In genomic region chr7:134318443-134318842, GRCh38 we compare ENCODE assay signal across 25 cellular contexts.
"Had no signal": no experiment of that assay in that cellular context is flagged by ENCODE, and none has a peak within 500 bp of the region (broad histone marks: within the 10 kb centered on the region; RNA-seq: fewer than 3 reads in every experiment).

No MANE protein-coding gene starts in this region.

- DNase-seq: cortex of kidney; effector memory CD8-positive, alpha-beta T cell; gastrocnemius medialis; heart left ventricle; kidney; natural killer cell; stimulated activated CD4-positive, alpha-beta T cell treated with anti-CD3 and anti-CD28 coated beads, Interleukin-12 subunit alpha, Interleukin-12 subunit beta, amount 100 ng/mL, for 4 hours; stimulated activated CD4-positive, alpha-beta T cell treated with anti-CD3 and anti-CD28 coated beads, Interleukin-1b, Interleukin-23, amount 100 ng/mL, for 48 hours; stimulated activated CD4-positive, alpha-beta T cell treated with anti-CD3 and anti-CD28 coated beads, Interleukin-4, amount 100 ng/mL, for 24 hours; stimulated activated naive CD4-positive, alpha-beta T cell treated with Interleukin-2 at 50 U/mL for 16 hours; stomach; thyroid gland; trophoblast cell had no signal

- H3K9me3 Mint-ChIP-seq: effector memory CD8-positive, alpha-beta T cell; natural killer cell; stimulated activated effector memory CD8-positive, alpha-beta T cell treated with anti-CD3 and anti-CD28 coated beads, Interleukin-12 subunit alpha, Interleukin-12 subunit beta, amount 100 ng/mL, for 72 hours had no signal

- H3K4me2 ChIP-seq: hepatocyte, smooth muscle cell had no signal

- H3K27ac Mint-ChIP-seq: effector memory CD8-positive, alpha-beta T cell; memory B cell; progenitor cell of endocrine pancreas; stimulated activated effector memory CD8-positive, alpha-beta T cell treated with anti-CD3 and anti-CD28 coated beads, Interleukin-12 subunit alpha, Interleukin-12 subunit beta, amount 100 ng/mL, for 72 hours had no signal

- H3K36me3 Mint-ChIP-seq: natural killer cell; stimulated activated effector memory CD8-positive, alpha-beta T cell treated with anti-CD3 and anti-CD28 coated beads, Interleukin-12 subunit alpha, Interleukin-12 subunit beta, amount 100 ng/mL, for 72 hours had no signal

- H3K27me3 ChIP-seq: gastrocnemius medialis, heart left ventricle, right atrium auricular region, stomach, thyroid gland, vagina had no signal

- H3K9me3 ChIP-seq: gastrocnemius medialis, heart left ventricle, neutrophil, right atrium auricular region, stomach, thyroid gland, vagina had no signal

- H2AFZ ChIP-seq: hepatocyte had no signal

- ATAC-seq: effector memory CD8-positive, alpha-beta T cell; gastrocnemius medialis; heart left ventricle; left lobe of liver; natural killer cell; sciatic nerve; stimulated activated effector memory CD8-positive, alpha-beta T cell treated with anti-CD3 and anti-CD28 coated beads, Interleukin-12 subunit alpha, Interleukin-12 subunit beta, amount 100 ng/mL, for 72 hours had no signal

- H3K4me3 Mint-ChIP-seq: effector memory CD8-positive, alpha-beta T cell had no signal

- H3K9ac ChIP-seq: parathyroid adenoma had no signal

- H3K4me3 ChIP-seq: gastrocnemius medialis, heart left ventricle, hepatocyte, lung, right atrium auricular region, smooth muscle cell, stomach, thyroid gland, vagina had no signal

- H3K36me3 ChIP-seq: gastrocnemius medialis, heart left ventricle, neutrophil, right atrium auricular region, stomach, thyroid gland, vagina had no signal

- H3K27ac ChIP-seq: gastrocnemius medialis, heart left ventricle, hepatocyte, neutrophil, parathyroid adenoma, right atrium auricular region, thyroid gland, vagina had no signal
